In genomic region chr15:70437882-70438331, GRCh38 we compare ENCODE assay signal across 21 cellular contexts.
DNase-seq lines count a peak whose midpoint lies in the region; ATAC-seq and TF ChIP-seq lines count a peak whose summit lies in the region.
"Had no signal": no experiment of that assay in that cellular context is flagged by ENCODE, and none has a peak within 500 bp of the region (broad histone marks: within the 10 kb centered on the region; RNA-seq: fewer than 3 reads in every experiment).

No MANE protein-coding gene starts in this region.

- no peaks in the 10 kb centered on the region for H3K36me3 Mint-ChIP-seq in WTC11
- H3K36me3 Mint-ChIP-seq: natural killer cell had no signal

- H3K9me3 ChIP-seq in HUES64 (ENCODE audit: insufficient read depth, low read depth, low read length) = no peaks in the 10 kb centered on the region
- H3K9me3 ChIP-seq: adrenal gland; BLaER1 treated with 17β-estradiol and CSF1 and Interleukin-3, amounts not matched to agents 10 nM and 100 nM; gastroesophageal sphincter; prostate gland; upper lobe of left lung had no signal

- H3K27ac Mint-ChIP-seq in WTC11 = no peak overlapping the region
- H3K27ac Mint-ChIP-seq: activated T-helper 1 cell treated with anti-CD3 and anti-CD28 coated beads, Interleukin-12 subunit alpha, Interleukin-12 subunit beta, Interleukin-2, Interleukin-4 antibody, amounts not matched to agents 30 ng/mL and 10 ng/mL and 1 ng/mL, durations not matched to agents 14 hours and 24 hours and 36 hours; natural killer cell had no signal

- CTCF ChIA-PET in WTC11 (lab: Charles Lee) = interaction anchor here (3.2 kb wide), 1 partner anchor 29 kb away, joined by 10 read pairs; no protein-coding TSS in a partner anchor

- H3K4me3 ChIP-seq in HUES64 (ENCODE audit: low read length) = no peak overlapping the region
- H3K4me3 ChIP-seq: adrenal gland; BLaER1 treated with 17β-estradiol and CSF1 and Interleukin-3, amounts not matched to agents 10 nM and 100 nM; gastroesophageal sphincter; lung; prostate gland; upper lobe of left lung had no signal

- H3K9me3 Mint-ChIP-seq in WTC11 = no peaks in the 10 kb centered on the region
- H3K9me3 Mint-ChIP-seq: activated T-helper 1 cell treated with anti-CD3 and anti-CD28 coated beads, Interleukin-12 subunit alpha, Interleukin-12 subunit beta, Interleukin-2, Interleukin-4 antibody, amounts not matched to agents 30 ng/mL and 10 ng/mL and 1 ng/mL, durations not matched to agents 14 hours and 24 hours and 36 hours; natural killer cell had no signal

- 0 out of 2 replicates have a peak overlapping the region, but pooled peaks have one; percentile 8 for H3K27ac ChIP-seq in HUES64 (ENCODE audit: low read depth, low read length)
- H3K27ac ChIP-seq: adrenal gland; BLaER1 treated with 17β-estradiol and CSF1 and Interleukin-3, amounts not matched to agents 10 nM and 100 nM; gastroesophageal sphincter; prostate gland; upper lobe of left lung had no signal

- POLR2A ChIA-PET in WTC11 (lab: Charles Lee) = no interaction called here

- WGBS in HUES64 = 64% methylated on average over 3 of the region's 3 CpGs

- H3K27me3 ChIP-seq in HUES64 (ENCODE audit: insufficient read depth, low read length) = 0 out of 2 replicates have a peak, but pooled peaks cover 6% of the 10 kb centered on the region
- H3K27me3 ChIP-seq: upper lobe of left lung had no signal

- H3K27me3 Mint-ChIP-seq in WTC11 (ENCODE audit: low read depth) = peaks cover 10% of the 10 kb centered on the region

- peaks cover 17% of the 10 kb centered on the region for H3K4me1 ChIP-seq in HUES64 (ENCODE audit: insufficient read depth, low read length)
- H3K4me1 ChIP-seq: adrenal gland, gastroesophageal sphincter, prostate gland had no signal

- H3K4me3 Mint-ChIP-seq in WTC11 = no peak overlapping the region
- H3K4me3 Mint-ChIP-seq: activated T-helper 1 cell treated with anti-CD3 and anti-CD28 coated beads, Interleukin-12 subunit alpha, Interleukin-12 subunit beta, Interleukin-2, Interleukin-4 antibody, amounts not matched to agents 30 ng/mL and 10 ng/mL and 1 ng/mL, durations not matched to agents 14 hours and 24 hours and 36 hours; natural killer cell had no signal

- peak; percentile 37 for DNase-seq in ELR (ENCODE audit: low read depth)
- no peak for DNase-seq in WTC11 (ENCODE audit: low spot score)
- peak; percentile 97 for DNase-seq in islet precursor cell
- no peak for DNase-seq in RKO (ENCODE audit: low spot score)
- DNase-seq in central memory CD4-positive, alpha-beta T cell = no peak
- DNase-seq in activated naive CD4-positive, alpha-beta T cell treated with Interleukin-2 at 50 U/mL for 16 hours = no peak
- DNase-seq in globus pallidus (ENCODE audit: low spot score) = no peak
- DNase-seq: activated CD4-positive, alpha-beta T cell treated with anti-CD3 and anti-CD28 coated beads, Interleukin-2, amount 50 U/mL, for 48 hours; cerebellar nuclear complex; DMS153; natural killer cell; NCI-H146; stimulated activated naive CD8-positive, alpha-beta T cell treated with anti-CD3 and anti-CD28 coated beads, Interleukin-15, Interleukin-2, amounts not matched to agents 100 U/mL and 50 U/mL, for 24 hours; upper lobe of left lung had no signal

- H3K36me3 ChIP-seq in HUES64 (ENCODE audit: insufficient read depth, low read length) = no peaks in the 10 kb centered on the region
- H3K36me3 ChIP-seq: adrenal gland; BLaER1 treated with 17β-estradiol and CSF1 and Interleukin-3, amounts not matched to agents 10 nM and 100 nM; gastroesophageal sphincter; prostate gland; upper lobe of left lung had no signal

- no peak for TF ChIP-seq CTCF in WTC11 (IDR thresholded peaks at IDR 0.05)

- peak; percentile 89 for ATAC-seq in WTC11
- ATAC-seq: gastroesophageal sphincter; natural killer cell; stimulated activated naive CD8-positive, alpha-beta T cell treated with anti-CD3 and anti-CD28 coated beads, Interleukin-15, Interleukin-2, amounts not matched to agents 100 U/mL and 50 U/mL, for 24 hours had no signal

- H3K4me1 Mint-ChIP-seq in WTC11 = peaks cover 32% of the 10 kb centered on the region

- no peak overlapping the region for H3K9ac ChIP-seq in HUES64 (ENCODE audit: low read depth, low read length)
- H3K9ac ChIP-seq: BLaER1 treated with 17β-estradiol and CSF1 and Interleukin-3, amounts not matched to agents 10 nM and 100 nM had no signal

TF ChIP-seq in WTC11, 78 proteins besides CTCF, POLR2A, EP300 and RAD21:
- TF ChIP-seq ZNF396 (CRISPR knock-in tag; IDR thresholded peaks at IDR 0.05; ENCODE audit: borderline replicate concordance) (peak; percentile 13; the same call in 1 of the 2 replicates), ZNF121 (CRISPR knock-in tag; IDR thresholded peaks at IDR 0.05) (no peak)

Comparison
In these comparisons a context has a peak if more than half of its experiments do, and no peak if none do; other contexts are left out.
1. DNase-seq: peak in ELR (single experiment) and islet precursor cell (single experiment); none in WTC11 (single experiment), RKO (single experiment), central memory CD4-positive, alpha-beta T cell (single experiment), activated naive CD4-positive, alpha-beta T cell treated with Interleukin-2 at 50 U/mL for 16 hours (single experiment) and globus pallidus (single experiment).